23 cellular contexts compared by ENCODE assay signal in the genomic region with DNA sequence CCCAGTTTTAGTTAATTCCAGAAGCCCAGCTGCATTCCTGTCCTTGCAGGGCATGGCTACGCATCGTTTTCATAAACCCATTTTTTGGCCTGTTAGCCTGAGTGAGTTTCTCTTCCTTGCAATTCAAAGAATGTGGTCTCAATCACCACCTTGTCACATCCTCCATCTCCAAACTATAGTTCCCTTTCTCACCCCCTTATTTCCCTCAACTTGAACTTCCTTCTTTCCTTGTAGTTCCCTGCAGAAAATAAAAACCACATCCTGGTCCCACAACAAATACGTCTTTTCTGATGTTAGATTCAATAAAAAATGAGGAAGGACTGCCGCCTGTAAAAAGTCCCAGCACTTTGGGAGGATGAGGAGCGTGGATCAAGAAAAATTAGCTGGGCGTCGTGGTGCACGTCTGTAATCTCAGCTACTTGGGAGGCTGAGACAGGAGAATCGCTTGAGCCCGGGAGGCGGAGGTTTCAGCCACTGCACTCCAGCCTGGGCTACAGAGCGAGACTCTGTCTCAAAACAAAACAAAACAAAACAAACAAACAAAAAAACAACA. TPM values are rescaled to one million over a fixed set of nuclear protein-coding genes. Genes with fewer than 3 reads are reported as not detected.
DNase-seq lines count a peak whose midpoint lies in the region; ATAC-seq, FAIRE-seq and TF ChIP-seq lines count a peak whose summit lies in the region.
"Had no signal": no experiment of that assay in that cellular context is flagged by ENCODE, and none has a peak within 500 bp of the region (broad histone marks: within the 10 kb centered on the region; RNA-seq: fewer than 3 reads in every experiment).

No MANE protein-coding gene starts in this region.

- DNase-seq in SIG-M5 treated with dmso at 0.1 percent for 504 hours (lab: John Stamatoyannopoulos, UW; ENCODE audit: unreplicated experiment), result peak; percentile 77
- DNase-seq in SIG-M5 (lab: John Stamatoyannopoulos, UW), result no peak
- peak; percentile 68 for DNase-seq in NOMO-1 treated with DMSO at 0.1 percent for 48 hours (lab: John Stamatoyannopoulos, UW; ENCODE audit: unreplicated experiment)
- DNase-seq in K562 (ENCODE audit: extremely low read depth in 1 of 4, low spot score in 3 of 4), result no peak
- DNase-seq in erythroblast (lab: John Stamatoyannopoulos, UW), result no peak
- no peak for DNase-seq in esophagus squamous epithelium (lab: John Stamatoyannopoulos, UW)
- DNase-seq: activated CD4-positive, CD25-positive, alpha-beta regulatory T cell; colonic mucosa; islet precursor cell; mammary epithelial cell; MG63; naive thymus-derived CD8-positive, alpha-beta T cell; NCI-H2029 treated with DMSO at 0.1 percent for 48 hours; ovary; stimulated activated CD4-positive, alpha-beta T cell treated with anti-CD3 and anti-CD28 coated beads, Interleukin-1b, Interleukin-23, amount 100 ng/mL, for 48 hours; stimulated activated naive CD8-positive, alpha-beta T cell treated with anti-CD3 and anti-CD28 coated beads, Interleukin-15, amount 100 ng/mL, for 72 hours; T-helper 17 cell had no signal

- no peaks in the 10 kb centered on the region for H3K9me3 ChIP-seq in K562 (replicated peaks; ENCODE audit: control insufficient read depth, insufficient read depth, low read depth, low read length)
- no peaks in the 10 kb centered on the region for H3K9me3 ChIP-seq in esophagus squamous epithelium
- H3K9me3 ChIP-seq: BLaER1, body of pancreas, colonic mucosa, MG63, ovary had no signal

- no peaks in the 10 kb centered on the region for H3K27me3 Mint-ChIP-seq in stimulated activated memory B cell treated with anti-CD40 and anti-IgM and Interleukin-4, amounts not matched to agents 10 μg/mL and 1 μg/mL and 100 μg/mL, for 72 hours

- no peaks in the 10 kb centered on the region for H3K9me3 Mint-ChIP-seq in stimulated activated memory B cell treated with anti-CD40 and anti-IgM and Interleukin-4, amounts not matched to agents 10 μg/mL and 1 μg/mL and 100 μg/mL, for 72 hours
- H3K9me3 Mint-ChIP-seq: stimulated activated naive CD8-positive, alpha-beta T cell treated with anti-CD3 and anti-CD28 coated beads, Interleukin-15, amount 100 ng/mL, for 72 hours had no signal

- H3K4me3 ChIP-seq in K562 (no peak overlapping the region), esophagus squamous epithelium (no peak overlapping the region)
- H3K4me3 ChIP-seq: BLaER1, body of pancreas, colonic mucosa, MG63, ovary had no signal

- TF ChIP-seq CTCF in K562 (IDR thresholded peaks at IDR 0.05 in 2 of 3, conservative IDR thresholded peaks at IDR 0.05 in 1 of 3; ENCODE audit: insufficient read depth in 2 of 3, low read depth in 1 of 3, low read length in 3 of 3) (no peak), esophagus squamous epithelium (IDR thresholded peaks at IDR 0.05) (no peak)

- no peaks in the 10 kb centered on the region for H3K9me1 ChIP-seq in K562 (ENCODE audit: control insufficient read depth, insufficient read depth, low read length)

- no peaks in the 10 kb centered on the region for H3K79me2 ChIP-seq in K562 (ENCODE audit: control insufficient read depth, insufficient read depth, low read length)

- TF ChIP-seq RAD21 in K562 (CRISPR knock-in tag; conservative IDR thresholded peaks at IDR 0.05 in 1 of 2, IDR thresholded peaks at IDR 0.05 in 1 of 2), result no peak

- no peak for TF ChIP-seq EP300 in K562 (IDR thresholded peaks at IDR 0.05; ENCODE audit: low read length)

- no peak for ATAC-seq in K562
- no peak for ATAC-seq in stimulated activated memory B cell treated with anti-CD40 and anti-IgM and Interleukin-4, amounts not matched to agents 10 μg/mL and 1 μg/mL and 100 μg/mL, for 72 hours
- ATAC-seq in HG03196 (IDR thresholded peaks at IDR 0.05; ENCODE audit: unreplicated experiment), result no peak
- ATAC-seq: body of pancreas; naive thymus-derived CD8-positive, alpha-beta T cell; stimulated activated naive CD8-positive, alpha-beta T cell treated with anti-CD3 and anti-CD28 coated beads, Interleukin-15, amount 100 ng/mL, for 72 hours; T-helper 17 cell had no signal

- H4K20me1 ChIP-seq in K562 (replicated peaks; ENCODE audit: control insufficient read depth, insufficient read depth, low read length), result no peaks in the 10 kb centered on the region
- H4K20me1 ChIP-seq: BLaER1 had no signal

- H3K27ac ChIP-seq in K562 (ENCODE audit: extremely low read depth, low read depth, low read length) (no peak overlapping the region), esophagus squamous epithelium (no peak overlapping the region)
- H3K27ac ChIP-seq: 22Rv1, BLaER1, body of pancreas, colonic mucosa, ovary had no signal

- in situ Hi-C loops in K562 (cut with MboI), result no loop called here

- TF ChIP-seq POLR2A in K562 (conservative IDR thresholded peaks at IDR 0.05) (no peak), erythroblast (IDR thresholded peaks at IDR 0.05; ENCODE audit: low read length) (no peak), esophagus squamous epithelium (IDR thresholded peaks at IDR 0.05) (no peak)

- FAIRE-seq in K562 (lab: Jason Lieb, UNC), result no peak
- FAIRE-seq: endometrium had no signal

- H3K27ac Mint-ChIP-seq in stimulated activated memory B cell treated with anti-CD40 and anti-IgM and Interleukin-4, amounts not matched to agents 10 μg/mL and 1 μg/mL and 100 μg/mL, for 72 hours, result peak overlapping the region; percentile 16
- H3K27ac Mint-ChIP-seq: naive thymus-derived CD8-positive, alpha-beta T cell; T-helper 17 cell had no signal

- H2AFZ ChIP-seq in K562 (ENCODE audit: low read depth, low read length), result no peak overlapping the region

- no peaks in the 10 kb centered on the region for H3K36me3 ChIP-seq in K562 (ENCODE audit: control insufficient read depth, insufficient read depth, low read length)
- no peaks in the 10 kb centered on the region for H3K36me3 ChIP-seq in esophagus squamous epithelium
- H3K36me3 ChIP-seq: BLaER1, colonic mucosa, MG63, ovary had no signal

- peaks cover 18 to 21% of the 10 kb centered on the region in 2 experiments for H3K27me3 ChIP-seq in K562 (ENCODE audit: control insufficient read depth in 2 of 2, insufficient read depth in 2 of 2, low read length in 2 of 2)
- peaks cover 0 to 12% (median 0%) of the 10 kb centered on the region in 4 donors for H3K27me3 ChIP-seq in esophagus squamous epithelium
- H3K27me3 ChIP-seq: BLaER1, body of pancreas, colonic mucosa, MG63, ovary had no signal

- intact Hi-C loops in K562 (cut with micrococcal nuclease) (no loop called here), esophagus squamous epithelium (cut with DNase I) (no loop called here)

- BruUV-seq in K562 (replicated peaks; lab: Mats Ljungman, UMichigan), result no TSS peak

- peaks cover 12% of the 10 kb centered on the region for H3K4me1 Mint-ChIP-seq in stimulated activated memory B cell treated with anti-CD40 and anti-IgM and Interleukin-4, amounts not matched to agents 10 μg/mL and 1 μg/mL and 100 μg/mL, for 72 hours
- H3K4me1 Mint-ChIP-seq: stimulated activated naive CD8-positive, alpha-beta T cell treated with anti-CD3 and anti-CD28 coated beads, Interleukin-15, amount 100 ng/mL, for 72 hours had no signal

- no peak overlapping the region for H3K4me3 Mint-ChIP-seq in stimulated activated memory B cell treated with anti-CD40 and anti-IgM and Interleukin-4, amounts not matched to agents 10 μg/mL and 1 μg/mL and 100 μg/mL, for 72 hours
- H3K4me3 Mint-ChIP-seq: naive thymus-derived CD8-positive, alpha-beta T cell; stimulated activated naive CD8-positive, alpha-beta T cell treated with anti-CD3 and anti-CD28 coated beads, Interleukin-15, amount 100 ng/mL, for 72 hours; T-helper 17 cell had no signal

- POLR2A ChIA-PET in K562 (lab: Yijun Ruan, JAX), result no interaction called here

- no peak overlapping the region for H3K9ac ChIP-seq in K562 (ENCODE audit: insufficient read depth in 1 of 2, low read depth in 2 of 2, low read length in 2 of 2)
- H3K9ac ChIP-seq: BLaER1 had no signal

- H3K4me2 ChIP-seq in K562 (ENCODE audit: insufficient read depth, low read length), result no peak overlapping the region
- H3K4me2 ChIP-seq: BLaER1 had no signal

- H3K4me1 ChIP-seq in K562 (replicated peaks in 1 of 2; ENCODE audit: control insufficient read depth in 2 of 2, insufficient read depth in 2 of 2, low read length in 2 of 2), result no peaks in the 10 kb centered on the region
- H3K4me1 ChIP-seq in esophagus squamous epithelium, result no peaks in the 10 kb centered on the region
- H3K4me1 ChIP-seq: BLaER1, body of pancreas, colonic mucosa had no signal

- CTCF ChIA-PET in K562 (lab: Yijun Ruan, JAX; ENCODE audit: low intra/inter-chr PET ratio), result no interaction called here

- no peaks in the 10 kb centered on the region for H3K36me3 Mint-ChIP-seq in stimulated activated memory B cell treated with anti-CD40 and anti-IgM and Interleukin-4, amounts not matched to agents 10 μg/mL and 1 μg/mL and 100 μg/mL, for 72 hours
- H3K36me3 Mint-ChIP-seq: naive thymus-derived CD8-positive, alpha-beta T cell had no signal

- WGBS in K562 (ENCODE audit: insufficient coverage, low coverage, missing lambda C conversion rate), result 2% methylated on average over 12 of the region's 12 CpGs
- 58 to 72% methylated on average over 12 of the region's 12 CpGs for WGBS in esophagus squamous epithelium, 2 donors

RNA-seq across cellular contexts. Expression of a gene that starts 13.2 kb away (rescaled TPM):
- total RNA-seq in K562 (2011; cell fraction: chromatin; rRNA removed; ENCODE audit: low replicate concordance), result not detected in 2 replicates
- total RNA-seq in K562 (2011; cell fraction: nucleolus; rRNA removed), result not detected in 2 replicates
- total RNA-seq in K562 (2011; cell fraction: nucleoplasm; rRNA removed), result not detected in 2 replicates
- not detected in 2 replicates for total RNA-seq in K562 (2014; rRNA removed)
- total RNA-seq in K562 (2014; rRNA removed; fragmentation: Illumina TruSeq; extraction: Trizol), result not detected in 2 replicates
- total RNA-seq in K562 (2015; rRNA removed; fragmentation: Illumina TruSeq; extraction: Trizol), result not detected in 2 replicates
- total RNA-seq in K562 (2021), result not detected in 2 replicates
- not detected in 2 replicates for polyA plus RNA-seq in K562 (2011; rRNA removed)
- not detected in 2 replicates for polyA plus RNA-seq in K562 (2011; cell fraction: cytosol; rRNA removed)
- polyA plus RNA-seq in K562 (2011; cell fraction: nucleus; rRNA removed), result not detected in 2 replicates
- polyA plus RNA-seq in K562 (2012), result not detected in 2 replicates
- polyA plus RNA-seq in K562 (2014; fragmentation: Illumina TruSeq; extraction: Trizol), result not detected in 2 replicates
- polyA plus RNA-seq in K562 (2014; fragmentation: Nextera tagmentation; extraction: Ambion mirVana), result not detected
- not detected in 2 replicates for polyA plus RNA-seq in K562 (2014; rRNA removed)
- not detected in 2 replicates for polyA minus RNA-seq in K562 (2011; rRNA and poly(A)+ RNA removed)
- polyA minus RNA-seq in K562 (2011; cell fraction: cytosol; rRNA and poly(A)+ RNA removed), result not detected in 2 replicates
- not detected in 2 replicates for polyA minus RNA-seq in K562 (2011; cell fraction: nucleus; rRNA and poly(A)+ RNA removed)
- under 1 TPM in 1 of 4 donors, not detected in 3; 0.29 TPM for total RNA-seq in esophagus squamous epithelium
- total RNA-seq: body of pancreas; mammary epithelial cell; naive thymus-derived CD8-positive, alpha-beta T cell had no signal
- polyA plus RNA-seq: mammary epithelial cell; naive thymus-derived CD8-positive, alpha-beta T cell had no signal

RNA-seq across cellular contexts. Expression of a gene that starts 28.4 kb away (rescaled TPM):
- total RNA-seq in K562 (2011; cell fraction: chromatin; rRNA removed; ENCODE audit: low replicate concordance), result 65.5 and 79.8 TPM in 2 replicates
- total RNA-seq in K562 (2011; cell fraction: nucleolus; rRNA removed), result 47.5 and 55.0 TPM in 2 replicates
- 54.5 and 64.0 TPM in 2 replicates for total RNA-seq in K562 (2011; cell fraction: nucleoplasm; rRNA removed)
- total RNA-seq in K562 (2014; rRNA removed), result 4.5 and 8.5 TPM in 2 replicates
- total RNA-seq in K562 (2014; rRNA removed; fragmentation: Illumina TruSeq; extraction: Trizol), result 5.9 and 6.0 TPM in 2 replicates
- total RNA-seq in K562 (2015; rRNA removed; fragmentation: Illumina TruSeq; extraction: Trizol), result 4.1 and 5.2 TPM in 2 replicates
- 6.3 and 7.1 TPM in 2 replicates for total RNA-seq in K562 (2021)
- 10.3 and 11.4 TPM in 2 replicates for polyA plus RNA-seq in K562 (2011; rRNA removed)
- polyA plus RNA-seq in K562 (2011; cell fraction: cytosol; rRNA removed), result 6.3 and 8.5 TPM in 2 replicates
- polyA plus RNA-seq in K562 (2011; cell fraction: nucleus; rRNA removed), result 29.9 and 40.6 TPM in 2 replicates
- 6.2 and 11.3 TPM in 2 replicates for polyA plus RNA-seq in K562 (2012)
- 5.8 and 6.5 TPM in 2 replicates for polyA plus RNA-seq in K562 (2014; fragmentation: Illumina TruSeq; extraction: Trizol)
- 1 to 10 TPM; 2.8 to 3.3 TPM for polyA plus RNA-seq in K562 (2014; fragmentation: Nextera tagmentation; extraction: Ambion mirVana)
- polyA plus RNA-seq in K562 (2014; rRNA removed), result 7.7 and 9.3 TPM in 2 replicates
- polyA minus RNA-seq in K562 (2011; rRNA and poly(A)+ RNA removed), result 10.3 and 10.6 TPM in 2 replicates
- polyA minus RNA-seq in K562 (2011; cell fraction: cytosol; rRNA and poly(A)+ RNA removed), result 4.0 and 4.9 TPM in 2 replicates
- polyA minus RNA-seq in K562 (2011; cell fraction: nucleus; rRNA and poly(A)+ RNA removed), result 11.4 and 12.3 TPM in 2 replicates
- 10 to 100 TPM in 1 of 4 donors, 1 to 10 TPM in 3; 1.1 to 20.2 (median 3.9) TPM for total RNA-seq in esophagus squamous epithelium

Comparison
In these comparisons a context has a peak if more than half of its experiments do, and no peak if none do; other contexts are left out.
1. DNase-seq: peak in SIG-M5 treated with dmso at 0.1 percent for 504 hours (single experiment) and NOMO-1 treated with DMSO at 0.1 percent for 48 hours (single experiment); none in SIG-M5 (single experiment), K562 (0 of 4), erythroblast (0 of 2) and esophagus squamous epithelium (single experiment).